12 cellular contexts compared by ENCODE assay signal in genomic region chr3:72745146-72745976, GRCh38.
DNase-seq lines count a peak whose midpoint lies in the region; ATAC-seq, FAIRE-seq and TF ChIP-seq lines count a peak whose summit lies in the region.
"Had no signal": no experiment of that assay in that cellular context is flagged by ENCODE, and none has a peak within 500 bp of the region (broad histone marks: within the 10 kb centered on the region; RNA-seq: fewer than 3 reads in every experiment).

No MANE protein-coding gene starts in this region.

- H3K4me1 ChIP-seq in K562 (replicated peaks in 1 of 2; ENCODE audit: control insufficient read depth in 2 of 2, insufficient read depth in 2 of 2, low read length in 2 of 2), result peaks cover 6 to 25% of the 10 kb centered on the region in 2 experiments; a peak in 4 of 5 replicates

- intact Hi-C loops in K562 (cut with micrococcal nuclease) (no loop called here), posterior cingulate gyrus (cut with DNase I) (no loop called here)

- DNase-seq in Daoy (ENCODE audit: low read depth) (peak; percentile 56), NCI-H2196 (lab: John Stamatoyannopoulos, UW; ENCODE audit: unreplicated experiment) (peak; percentile 3), K562 (ENCODE audit: extremely low read depth in 1 of 4, low spot score in 3 of 4) (peak in 2 of 4 experiments; percentile 26 to 43), nephron progenitor cell (no peak), posterior cingulate gyrus (no peak), urothelium cell line (ENCODE audit: low spot score) (no peak), NCI-H1436 (lab: John Stamatoyannopoulos, UW) (no peak)
- DNase-seq: activated T-cell treated with anti-CD3 and anti-CD28 coated beads, Interleukin-2, amount 50 U/mL, for 24 hours; hippocampal formation; right cardiac atrium had no signal

- no peak overlapping the region for H3K9ac ChIP-seq in K562 (ENCODE audit: insufficient read depth in 1 of 2, low read depth in 2 of 2, low read length in 2 of 2)

- no peak overlapping the region for H3K4me2 ChIP-seq in K562 (ENCODE audit: insufficient read depth, low read length)

- FAIRE-seq in K562 (lab: Jason Lieb, UNC) (no peak), urothelium cell line (lab: Jason Lieb, UNC) (no peak)

- in situ Hi-C loops in K562 (cut with MboI), result no loop called here

- BruUV-seq in K562 (replicated peaks; lab: Mats Ljungman, UMichigan), result no TSS peak

- H3K27me3 Mint-ChIP-seq in nephron progenitor cell (ENCODE audit: low read depth, poor library complexity), result peaks cover 5% of the 10 kb centered on the region
- H3K27me3 Mint-ChIP-seq: activated T-cell treated with anti-CD3 and anti-CD28 coated beads, Interleukin-2, amount 50 U/mL, for 24 hours had no signal

- 37% methylated on average over 10 of the region's 15 CpGs for WGBS in K562 (ENCODE audit: insufficient coverage, low coverage, missing lambda C conversion rate)

- no peak overlapping the region for H3K27ac Mint-ChIP-seq in nephron progenitor cell
- H3K27ac Mint-ChIP-seq: activated T-cell treated with anti-CD3 and anti-CD28 coated beads, Interleukin-2, amount 50 U/mL, for 24 hours had no signal

- no peak overlapping the region for H3K4me3 ChIP-seq in K562
- H3K4me3 ChIP-seq: SK-N-MC had no signal

- H3K4me1 Mint-ChIP-seq in nephron progenitor cell, result peaks cover 74% of the 10 kb centered on the region

- peak overlapping the region; percentile 44 for H3K4me3 Mint-ChIP-seq in nephron progenitor cell
- H3K4me3 Mint-ChIP-seq: activated T-cell treated with anti-CD3 and anti-CD28 coated beads, Interleukin-2, amount 50 U/mL, for 24 hours had no signal

- H3K27me3 ChIP-seq in K562 (ENCODE audit: control insufficient read depth in 2 of 2, insufficient read depth in 2 of 2, low read length in 2 of 2), result no peaks in the 10 kb centered on the region

- CTCF ChIA-PET in K562 (lab: Yijun Ruan, JAX; ENCODE audit: low intra/inter-chr PET ratio), result no interaction called here

- TF ChIP-seq CTCF in K562 (IDR thresholded peaks at IDR 0.05 in 2 of 3, conservative IDR thresholded peaks at IDR 0.05 in 1 of 3; ENCODE audit: insufficient read depth in 2 of 3, low read depth in 1 of 3, low read length in 3 of 3) (no peak), nephron progenitor cell (IDR thresholded peaks at IDR 0.05) (no peak)

- TF ChIP-seq EP300 in K562 (IDR thresholded peaks at IDR 0.05; ENCODE audit: low read length), result no peak

- TF ChIP-seq RAD21 in K562 (CRISPR knock-in tag; conservative IDR thresholded peaks at IDR 0.05 in 1 of 2, IDR thresholded peaks at IDR 0.05 in 1 of 2), result no peak

- ATAC-seq in K562 (peak; percentile 67), HG03354 (IDR thresholded peaks at IDR 0.05; ENCODE audit: poor library complexity, severe bottlenecking, unreplicated experiment) (no peak)

- H3K79me2 ChIP-seq in K562 (ENCODE audit: control insufficient read depth, insufficient read depth, low read length), result no peaks in the 10 kb centered on the region

- TF ChIP-seq POLR2A in K562 (conservative IDR thresholded peaks at IDR 0.05), result no peak

- H3K9me1 ChIP-seq in K562 (ENCODE audit: control insufficient read depth, insufficient read depth, low read length), result no peaks in the 10 kb centered on the region

- POLR2A ChIA-PET in K562 (lab: Yijun Ruan, JAX), result interaction anchor here (1.7 kb wide), 1 partner anchor 10 kb away, joined by 6 read pairs; no protein-coding TSS in a partner anchor

- H3K36me3 ChIP-seq in K562 (ENCODE audit: control insufficient read depth, insufficient read depth, low read length), result no peaks in the 10 kb centered on the region; the same call in 2 of the 3 replicates

- no peaks in the 10 kb centered on the region for H3K9me3 ChIP-seq in K562 (replicated peaks; ENCODE audit: control insufficient read depth, insufficient read depth, low read depth, low read length)

- no peaks in the 10 kb centered on the region for H3K9me3 Mint-ChIP-seq in nephron progenitor cell
- H3K9me3 Mint-ChIP-seq: activated T-cell treated with anti-CD3 and anti-CD28 coated beads, Interleukin-2, amount 50 U/mL, for 24 hours had no signal

- no peak overlapping the region for H3K27ac ChIP-seq in K562 (ENCODE audit: extremely low read depth, low read depth, low read length)
- H3K27ac ChIP-seq: SK-N-MC had no signal

- H3K36me3 Mint-ChIP-seq in nephron progenitor cell (ENCODE audit: low read depth), result no peaks in the 10 kb centered on the region

- H4K20me1 ChIP-seq in K562 (replicated peaks; ENCODE audit: control insufficient read depth, insufficient read depth, low read length), result no peaks in the 10 kb centered on the region; the same call in 1 of the 2 replicates

- H2AFZ ChIP-seq in K562 (ENCODE audit: low read depth, low read length), result no peak overlapping the region

TF ChIP-seq in K562, 482 proteins besides CTCF, POLR2A, EP300 and RAD21 (continues in another document):
- TF ChIP-seq FOSL1 (tag; conservative IDR thresholded peaks at IDR 0.05) (peak; percentile 74), JUND (IDR thresholded peaks at IDR 0.05; ENCODE audit: borderline replicate concordance, low read depth, low read length) (peak; percentile 72), JUND (tag; IDR thresholded peaks at IDR 0.05; ENCODE audit: borderline replicate concordance, low read depth, low read length) (no peak), ARID1B (IDR thresholded peaks at IDR 0.05) (0 out of 2 replicates have a peak, but pooled peaks have one; percentile 16), BACH1 (tag; IDR thresholded peaks at IDR 0.05) (no peak), SRSF7 (optimal IDR thresholded peaks at IDR 0.05; ENCODE audit: low read depth, low read length) (no peak), MBD2 (IDR thresholded peaks at IDR 0.05; ENCODE audit: borderline replicate concordance, low read depth) (no peak), ARHGAP35 (IDR thresholded peaks at IDR 0.05; ENCODE audit: partially characterized antibody) (no peak), PBX2 (CRISPR knock-in tag; IDR thresholded peaks at IDR 0.05; ENCODE audit: low read depth) (no peak), PBX2 (tag; conservative IDR thresholded peaks at IDR 0.05; ENCODE audit: low read depth) (no peak), DPF2 (IDR thresholded peaks at IDR 0.05) (0 out of 2 replicates have a peak, but pooled peaks have one; percentile 16), KDM1A (IDR thresholded peaks at IDR 0.05) (peak in 1 of 2 experiments; percentile 24; a peak in 1 of 4 replicates), WHSC1 (IDR thresholded peaks at IDR 0.05; ENCODE audit: low read length) (no peak), SIX5 (IDR thresholded peaks at IDR 0.05; ENCODE audit: borderline replicate concordance in 1 of 2, insufficient read depth in 1 of 2, low read depth in 1 of 2, low read length in 2 of 2) (no peak), RFX1 (IDR thresholded peaks at IDR 0.05) (peak; percentile 6; the same call in 1 of the 2 replicates), ZNF77 (CRISPR knock-in tag; IDR thresholded peaks at IDR 0.05) (no peak), RCOR1 (IDR thresholded peaks at IDR 0.05; ENCODE audit: borderline replicate concordance in 1 of 2, low read depth in 2 of 2, low read length in 2 of 2) (peak in 1 of 2 experiments; percentile 67; a peak in 1 of 4 replicates), NR0B1 (IDR thresholded peaks at IDR 0.05; ENCODE audit: partially characterized antibody) (no peak), ZNF785 (CRISPR knock-in tag; IDR thresholded peaks at IDR 0.05) (no peak), IRF2 (CRISPR knock-in tag; IDR thresholded peaks at IDR 0.05) (no peak), EP400 (IDR thresholded peaks at IDR 0.05) (no peak), GATAD2A (IDR thresholded peaks at IDR 0.05) (no peak), ZNF134 (CRISPR knock-in tag; conservative IDR thresholded peaks at IDR 0.05) (no peak), SAFB (IDR thresholded peaks at IDR 0.05; ENCODE audit: borderline replicate concordance, low read depth, low read length) (no peak)

Comparison
In these comparisons a context has a peak if more than half of its experiments do, and no peak if none do; other contexts are left out.
1. DNase-seq: peak in Daoy (single experiment) and NCI-H2196 (single experiment); none in nephron progenitor cell (single experiment), posterior cingulate gyrus (0 of 10), urothelium cell line (single experiment) and NCI-H1436 (single experiment).